ENCODE assay signal across 11 cellular contexts in the genomic region with DNA sequence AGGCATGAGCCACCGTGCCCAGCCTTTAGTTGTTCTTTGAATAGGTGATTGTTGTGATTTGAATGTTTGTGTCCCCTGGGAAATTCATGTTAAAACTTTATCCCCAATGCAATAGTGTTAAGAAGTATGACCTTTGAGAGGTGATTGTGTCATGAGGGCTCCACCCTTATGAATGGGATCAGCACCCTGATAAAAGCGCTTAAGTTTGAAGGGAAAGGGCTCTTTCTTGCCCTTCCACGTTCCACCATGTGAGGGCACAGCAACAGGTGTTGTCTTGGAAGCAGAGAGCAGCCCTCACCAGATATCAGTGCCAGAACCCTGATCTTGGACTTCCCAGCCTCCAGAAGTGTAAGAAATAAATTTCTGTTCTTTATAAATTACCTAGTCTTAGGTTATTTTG. TPM values are rescaled to one million over a fixed set of nuclear protein-coding genes. Genes with fewer than 3 reads are reported as not detected.
DNase-seq lines count a peak whose midpoint lies in the region; ATAC-seq and TF ChIP-seq lines count a peak whose summit lies in the region.
"Had no signal": no experiment of that assay in that cellular context is flagged by ENCODE, and none has a peak within 500 bp of the region (broad histone marks: within the 10 kb centered on the region; RNA-seq: fewer than 3 reads in every experiment).

No MANE protein-coding gene starts in this region.

- H3K4me3 Mint-ChIP-seq in WTC11 = no peak overlapping the region

- ATAC-seq in WTC11 (peak; percentile 59), left lung (peak; percentile 35)

- H3K27ac ChIP-seq in DOHH2 (ENCODE audit: low read depth, low read length) = no peak overlapping the region
- no peak overlapping the region for H3K27ac ChIP-seq in left lung
- no peak overlapping the region for H3K27ac ChIP-seq in coronary artery
- H3K27ac ChIP-seq: adrenal gland had no signal

- POLR2A ChIA-PET in WTC11 (lab: Charles Lee) = no interaction called here

- intact Hi-C loops in left lung (cut with DNase I) = no loop called here

- peak; percentile 20 for DNase-seq in KBM-7
- peak; percentile 25 for DNase-seq in WTC11 (ENCODE audit: low spot score)
- no peak for DNase-seq in left lung
- no peak for DNase-seq in MV-4-11 (lab: John Stamatoyannopoulos, UW)
- DNase-seq in NCI-H187 (lab: John Stamatoyannopoulos, UW) = no peak
- no peak for DNase-seq in NCI-H1436 (lab: John Stamatoyannopoulos, UW)
- DNase-seq in coronary artery (ENCODE audit: low spot score) = no peak
- DNase-seq: adrenal gland; kidney glomerular epithelial cell; stimulated activated CD8-positive, alpha-beta memory T cell treated with anti-CD3 and anti-CD28 coated beads, Interleukin-4, amount 100 ng/mL, for 48 hours had no signal

- no peaks in the 10 kb centered on the region for H3K4me1 ChIP-seq in DOHH2 (ENCODE audit: control insufficient read depth, low read length)
- H3K4me1 ChIP-seq in left lung = no peaks in the 10 kb centered on the region
- H3K4me1 ChIP-seq: adrenal gland had no signal

- no peaks in the 10 kb centered on the region for H3F3A ChIP-seq in DOHH2 (ENCODE audit: control insufficient read depth, insufficient read depth)

- H3K36me3 ChIP-seq in DOHH2 (ENCODE audit: control insufficient read depth, low read length) (no peaks in the 10 kb centered on the region), left lung (no peaks in the 10 kb centered on the region)
- H3K36me3 ChIP-seq: adrenal gland had no signal

- H3K4me2 ChIP-seq in DOHH2 (ENCODE audit: low read length) = no peak overlapping the region

- no peaks in the 10 kb centered on the region for H3K79me2 ChIP-seq in DOHH2 (ENCODE audit: control insufficient read depth, low read length)

- peak; percentile 17 for TF ChIP-seq CTCF in DOHH2 (IDR thresholded peaks at IDR 0.05; ENCODE audit: low read depth, low read length, poor library complexity, severe bottlenecking)
- TF ChIP-seq CTCF in WTC11 (IDR thresholded peaks at IDR 0.05) = no peak
- TF ChIP-seq CTCF in left lung (IDR thresholded peaks at IDR 0.05) = no peak
- TF ChIP-seq CTCF in coronary artery (IDR thresholded peaks at IDR 0.05) = no peak

- H3K9me2 ChIP-seq in DOHH2 (replicated peaks; ENCODE audit: control insufficient read depth, low read length) = no peaks in the 10 kb centered on the region

- H4K20me1 ChIP-seq in DOHH2 (ENCODE audit: control insufficient read depth, insufficient read depth, low read depth, low read length) = no peaks in the 10 kb centered on the region

- no peaks in the 10 kb centered on the region for H3K9me3 ChIP-seq in DOHH2 (ENCODE audit: control insufficient read depth, insufficient read depth, low read length)
- no peaks in the 10 kb centered on the region for H3K9me3 ChIP-seq in left lung
- H3K9me3 ChIP-seq: adrenal gland had no signal

- 0 out of 2 replicates have a peak, but pooled peaks cover 4% of the 10 kb centered on the region for H3K9me3 Mint-ChIP-seq in WTC11

- H3K36me3 Mint-ChIP-seq in WTC11 = no peaks in the 10 kb centered on the region

- no peak overlapping the region for H3K27ac Mint-ChIP-seq in WTC11

- H3K4me3 ChIP-seq in DOHH2 (ENCODE audit: low read length) (no peak overlapping the region), left lung (no peak overlapping the region), coronary artery (no peak overlapping the region)
- H3K4me3 ChIP-seq: adrenal gland had no signal

- no peaks in the 10 kb centered on the region for H3K4me1 Mint-ChIP-seq in WTC11

- CTCF ChIA-PET in WTC11 (lab: Charles Lee) = no interaction called here

- H3K27me3 ChIP-seq in DOHH2 (ENCODE audit: control insufficient read depth, low read length) (no peaks in the 10 kb centered on the region), left lung (no peaks in the 10 kb centered on the region)

- no peaks in the 10 kb centered on the region for H3K27me3 Mint-ChIP-seq in WTC11 (ENCODE audit: low read depth)

- in situ Hi-C loops in KBM-7 (cut with MboI; ENCODE audit: low pct_unique_long_range_greater_than_20kb, low sequenced_read_pairs) = no loop called here

TF ChIP-seq in WTC11, 78 proteins besides CTCF, POLR2A, EP300 and RAD21 (continues in another document):
- TF ChIP-seq SMAD3 (CRISPR knock-in tag; IDR thresholded peaks at IDR 0.05; ENCODE audit: borderline replicate concordance) (no peak), SP1 (CRISPR knock-in tag; conservative IDR thresholded peaks at IDR 0.05) (no peak), TEAD4 (CRISPR knock-in tag; IDR thresholded peaks at IDR 0.05) (no peak), OVOL2 (CRISPR knock-in tag; IDR thresholded peaks at IDR 0.05; ENCODE audit: borderline replicate concordance) (no peak)
- TF ChIP-seq, protein P1, sequence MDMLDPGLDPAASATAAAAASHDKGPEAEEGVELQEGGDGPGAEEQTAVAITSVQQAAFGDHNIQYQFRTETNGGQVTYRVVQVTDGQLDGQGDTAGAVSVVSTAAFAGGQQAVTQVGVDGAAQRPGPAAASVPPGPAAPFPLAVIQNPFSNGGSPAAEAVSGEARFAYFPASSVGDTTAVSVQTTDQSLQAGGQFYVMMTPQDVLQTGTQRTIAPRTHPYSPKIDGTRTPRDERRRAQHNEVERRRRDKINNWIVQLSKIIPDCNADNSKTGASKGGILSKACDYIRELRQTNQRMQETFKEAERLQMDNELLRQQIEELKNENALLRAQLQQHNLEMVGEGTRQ (CRISPR knock-in tag; IDR thresholded peaks at IDR 0.05) = no peak
- TF ChIP-seq, protein P2, sequence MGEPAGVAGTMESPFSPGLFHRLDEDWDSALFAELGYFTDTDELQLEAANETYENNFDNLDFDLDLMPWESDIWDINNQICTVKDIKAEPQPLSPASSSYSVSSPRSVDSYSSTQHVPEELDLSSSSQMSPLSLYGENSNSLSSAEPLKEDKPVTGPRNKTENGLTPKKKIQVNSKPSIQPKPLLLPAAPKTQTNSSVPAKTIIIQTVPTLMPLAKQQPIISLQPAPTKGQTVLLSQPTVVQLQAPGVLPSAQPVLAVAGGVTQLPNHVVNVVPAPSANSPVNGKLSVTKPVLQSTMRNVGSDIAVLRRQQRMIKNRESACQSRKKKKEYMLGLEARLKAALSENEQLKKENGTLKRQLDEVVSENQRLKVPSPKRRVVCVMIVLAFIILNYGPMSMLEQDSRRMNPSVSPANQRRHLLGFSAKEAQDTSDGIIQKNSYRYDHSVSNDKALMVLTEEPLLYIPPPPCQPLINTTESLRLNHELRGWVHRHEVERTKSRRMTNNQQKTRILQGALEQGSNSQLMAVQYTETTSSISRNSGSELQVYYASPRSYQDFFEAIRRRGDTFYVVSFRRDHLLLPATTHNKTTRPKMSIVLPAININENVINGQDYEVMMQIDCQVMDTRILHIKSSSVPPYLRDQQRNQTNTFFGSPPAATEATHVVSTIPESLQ (CRISPR knock-in tag; IDR thresholded peaks at IDR 0.05) = no peak
- TF ChIP-seq, protein P3, sequence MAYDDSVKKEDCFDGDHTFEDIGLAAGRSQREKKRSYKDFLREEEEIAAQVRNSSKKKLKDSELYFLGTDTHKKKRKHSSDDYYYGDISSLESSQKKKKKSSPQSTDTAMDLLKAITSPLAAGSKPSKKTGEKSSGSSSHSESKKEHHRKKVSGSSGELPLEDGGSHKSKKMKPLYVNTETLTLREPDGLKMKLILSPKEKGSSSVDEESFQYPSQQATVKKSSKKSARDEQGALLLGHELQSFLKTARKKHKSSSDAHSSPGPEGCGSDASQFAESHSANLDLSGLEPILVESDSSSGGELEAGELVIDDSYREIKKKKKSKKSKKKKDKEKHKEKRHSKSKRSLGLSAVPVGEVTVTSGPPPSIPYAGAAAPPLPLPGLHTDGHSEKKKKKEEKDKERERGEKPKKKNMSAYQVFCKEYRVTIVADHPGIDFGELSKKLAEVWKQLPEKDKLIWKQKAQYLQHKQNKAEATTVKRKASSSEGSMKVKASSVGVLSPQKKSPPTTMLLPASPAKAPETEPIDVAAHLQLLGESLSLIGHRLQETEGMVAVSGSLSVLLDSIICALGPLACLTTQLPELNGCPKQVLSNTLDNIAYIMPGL (CRISPR knock-in tag; IDR thresholded peaks at IDR 0.05) = no peak
- TF ChIP-seq, protein P4, sequence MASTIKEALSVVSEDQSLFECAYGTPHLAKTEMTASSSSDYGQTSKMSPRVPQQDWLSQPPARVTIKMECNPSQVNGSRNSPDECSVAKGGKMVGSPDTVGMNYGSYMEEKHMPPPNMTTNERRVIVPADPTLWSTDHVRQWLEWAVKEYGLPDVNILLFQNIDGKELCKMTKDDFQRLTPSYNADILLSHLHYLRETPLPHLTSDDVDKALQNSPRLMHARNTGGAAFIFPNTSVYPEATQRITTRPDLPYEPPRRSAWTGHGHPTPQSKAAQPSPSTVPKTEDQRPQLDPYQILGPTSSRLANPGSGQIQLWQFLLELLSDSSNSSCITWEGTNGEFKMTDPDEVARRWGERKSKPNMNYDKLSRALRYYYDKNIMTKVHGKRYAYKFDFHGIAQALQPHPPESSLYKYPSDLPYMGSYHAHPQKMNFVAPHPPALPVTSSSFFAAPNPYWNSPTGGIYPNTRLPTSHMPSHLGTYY (CRISPR knock-in tag; IDR thresholded peaks at IDR 0.05) = no peak
- TF ChIP-seq, protein P5, sequence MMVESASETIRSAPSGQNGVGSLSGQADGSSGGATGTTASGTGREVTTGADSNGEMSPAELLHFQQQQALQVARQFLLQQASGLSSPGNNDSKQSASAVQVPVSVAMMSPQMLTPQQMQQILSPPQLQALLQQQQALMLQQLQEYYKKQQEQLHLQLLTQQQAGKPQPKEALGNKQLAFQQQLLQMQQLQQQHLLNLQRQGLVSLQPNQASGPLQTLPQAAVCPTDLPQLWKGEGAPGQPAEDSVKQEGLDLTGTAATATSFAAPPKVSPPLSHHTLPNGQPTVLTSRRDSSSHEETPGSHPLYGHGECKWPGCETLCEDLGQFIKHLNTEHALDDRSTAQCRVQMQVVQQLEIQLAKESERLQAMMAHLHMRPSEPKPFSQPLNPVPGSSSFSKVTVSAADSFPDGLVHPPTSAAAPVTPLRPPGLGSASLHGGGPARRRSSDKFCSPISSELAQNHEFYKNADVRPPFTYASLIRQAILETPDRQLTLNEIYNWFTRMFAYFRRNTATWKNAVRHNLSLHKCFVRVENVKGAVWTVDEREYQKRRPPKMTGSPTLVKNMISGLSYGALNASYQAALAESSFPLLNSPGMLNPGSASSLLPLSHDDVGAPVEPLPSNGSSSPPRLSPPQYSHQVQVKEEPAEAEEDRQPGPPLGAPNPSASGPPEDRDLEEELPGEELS (CRISPR knock-in tag; IDR thresholded peaks at IDR 0.05) = no peak

RNA-seq across cellular contexts. Expression of a gene that starts 33.7 kb away (rescaled TPM):
- total RNA-seq in WTC11 (2021) (6.2 to 6.9 TPM (median 6.4 TPM) in 3 replicates), left lung (10 to 100 TPM; 16.1 to 24.1 TPM)

RNA-seq across cellular contexts. Expression of a gene that starts 44.2 kb away (rescaled TPM):
- 16.2 to 18.4 TPM (median 18.0 TPM) in 3 replicates for total RNA-seq in WTC11 (2021)
- 10 to 100 TPM in 1 of 2 donors, 1 to 10 TPM in 1; 7.6 to 10.5 TPM for total RNA-seq in left lung

Comparison
In these comparisons a context has a peak if more than half of its experiments do, and no peak if none do; other contexts are left out.
1. DNase-seq: peak in KBM-7 (single experiment) and WTC11 (single experiment); none in left lung (0 of 2), MV-4-11 (single experiment), NCI-H187 (0 of 2), NCI-H1436 (single experiment) and coronary artery (single experiment).